Comparison of ENCODE assay signal across 8 cellular contexts in the genomic region with DNA sequence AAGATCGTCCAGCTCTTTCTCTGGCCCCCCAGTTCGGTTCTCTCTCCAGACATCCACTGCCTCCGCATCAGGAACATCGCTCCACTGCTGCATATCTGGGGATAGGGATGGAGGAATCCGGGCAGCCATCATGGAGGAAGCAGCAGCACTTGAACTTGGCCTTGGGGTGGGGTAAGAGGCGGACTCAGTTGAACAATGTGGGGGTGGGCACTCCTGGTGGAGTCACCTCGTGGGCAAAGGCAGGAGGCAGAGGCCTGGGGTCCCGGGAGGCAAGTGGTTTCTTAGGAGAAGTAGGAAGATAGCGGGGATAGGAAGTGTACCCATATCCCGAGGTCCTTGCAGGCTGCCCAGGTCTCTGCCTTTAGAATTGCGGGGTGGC.
A peak's percentile ranks its signal among the peaks of the same experiment; 100 is the strongest.
DNase-seq lines count a peak whose midpoint lies in the region; ATAC-seq lines count a peak whose summit lies in the region.

No MANE protein-coding gene starts in this region.

- H3K36me3 ChIP-seq in HUES6 (ENCODE audit: control insufficient read depth, insufficient read depth, low read length) = no peaks in the 10 kb centered on the region
- no peaks in the 10 kb centered on the region for H3K36me3 ChIP-seq in effector memory CD4-positive, alpha-beta T cell (ENCODE audit: control insufficient read depth, insufficient read depth, low read length)

- peak overlapping the region in 7 of 8 donors; percentile 61 to 84 (median 72) for H3K4me3 Mint-ChIP-seq in naive B cell

- H3K36me3 Mint-ChIP-seq in naive B cell = peaks cover 8 to 10% of the 10 kb centered on the region in 2 donors

- H3K27ac Mint-ChIP-seq in naive B cell = peak overlapping the region in 3 of 6 donors; percentile 21 to 81 (median 78)

- H3K9me3 Mint-ChIP-seq in naive B cell = peaks cover 0 to 5% (median 0%) of the 10 kb centered on the region in 7 donors

- H3K27ac ChIP-seq in HUES6 (ENCODE audit: low read depth, low read length) = no peak overlapping the region
- H3K27ac ChIP-seq in effector memory CD4-positive, alpha-beta T cell (ENCODE audit: insufficient read depth, low read length, poor library complexity, severe bottlenecking) = no peak overlapping the region

- peaks cover 27 to 42% (median 29%) of the 10 kb centered on the region in 3 donors for H3K27me3 Mint-ChIP-seq in naive B cell

- peaks cover 13% of the 10 kb centered on the region for H3K4me1 ChIP-seq in HUES6 (ENCODE audit: control insufficient read depth, insufficient read depth, low read length)
- H3K4me1 ChIP-seq in effector memory CD4-positive, alpha-beta T cell (ENCODE audit: control insufficient read depth, insufficient read depth, low read length, poor library complexity, severe bottlenecking) = peaks cover 11% of the 10 kb centered on the region

- H3K4me3 ChIP-seq in HUES6 (ENCODE audit: low read depth, low read length) = peak overlapping the region; percentile 57
- H3K4me3 ChIP-seq in effector memory CD4-positive, alpha-beta T cell (ENCODE audit: insufficient read depth, low read depth, low read length, poor library complexity, severe bottlenecking) = peak overlapping the region; percentile 27

- H3K9me3 ChIP-seq in HUES6 (ENCODE audit: control insufficient read depth, insufficient read depth, low read depth, low read length) = no peaks in the 10 kb centered on the region
- no peaks in the 10 kb centered on the region for H3K9me3 ChIP-seq in effector memory CD4-positive, alpha-beta T cell (ENCODE audit: control insufficient read depth, low read length)

- DNase-seq in AG08396 (ENCODE audit: low spot score) (peak; percentile 43), naive B cell (no peak), NCI-H345 (lab: John Stamatoyannopoulos, UW) (no peak), NCI-H524 (lab: John Stamatoyannopoulos, UW) (no peak)
- DNase-seq in effector memory CD4-positive, alpha-beta T cell = no peak

- peaks cover 21 to 42% (median 34%) of the 10 kb centered on the region in 3 donors for H3K4me1 Mint-ChIP-seq in naive B cell

- H3K9ac ChIP-seq in HUES6 (ENCODE audit: low read length) = peak overlapping the region; percentile 27

- peaks cover 42% of the 10 kb centered on the region for H3K27me3 ChIP-seq in HUES6 (ENCODE audit: control insufficient read depth, insufficient read depth, low read length)
- H3K27me3 ChIP-seq in effector memory CD4-positive, alpha-beta T cell (replicated peaks; ENCODE audit: control insufficient read depth, insufficient read depth, low read length, poor library complexity, severe bottlenecking) = peaks cover 19% of the 10 kb centered on the region

- no peak for ATAC-seq in naive B cell (ENCODE audit: low read depth in 2 of 2)
- no peak for ATAC-seq in HG02884 (IDR thresholded peaks at IDR 0.05; ENCODE audit: unreplicated experiment)
- ATAC-seq in GM19455 (IDR thresholded peaks at IDR 0.05; ENCODE audit: unreplicated experiment) = no peak
